ENCODE assay signal across 18 cellular contexts in the genomic region with DNA sequence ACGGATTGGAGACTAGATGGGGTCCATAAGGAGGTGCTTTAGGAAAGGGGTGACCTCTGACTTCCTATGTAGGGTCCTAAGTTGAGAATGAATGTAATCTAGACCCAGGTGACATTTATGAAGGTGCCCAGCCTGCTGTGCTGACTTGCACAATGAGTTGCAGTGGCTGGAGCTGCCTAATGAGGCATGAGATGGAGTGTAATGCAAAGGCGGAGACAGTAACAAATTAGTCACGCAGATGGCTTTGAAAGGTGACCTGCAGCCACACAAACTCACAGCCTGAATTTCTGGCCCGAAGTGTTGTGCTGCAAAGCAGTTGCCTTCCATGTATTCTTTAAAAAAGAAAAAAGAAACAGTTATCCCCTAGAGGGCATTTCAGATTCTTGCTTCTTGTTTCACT.
DNase-seq lines count a peak whose midpoint lies in the region; ATAC-seq and TF ChIP-seq lines count a peak whose summit lies in the region.
"Had no signal": no experiment of that assay in that cellular context is flagged by ENCODE, and none has a peak within 500 bp of the region (broad histone marks: within the 10 kb centered on the region; RNA-seq: fewer than 3 reads in every experiment).

No MANE protein-coding gene starts in this region.

- H3K27ac Mint-ChIP-seq in nephron progenitor cell, result peak overlapping the region; percentile 7
- H3K27ac Mint-ChIP-seq: activated naive CD8-positive, alpha-beta T cell treated with anti-CD3 and anti-CD28 coated beads for 36 hours; activated T-cell treated with anti-CD3 and anti-CD28 coated beads, Interleukin-2, amount 50 U/mL, for 24 hours; B cell; progenitor cell of endocrine pancreas had no signal

- H3K36me3 Mint-ChIP-seq in nephron progenitor cell (ENCODE audit: low read depth), result no peaks in the 10 kb centered on the region
- H3K36me3 Mint-ChIP-seq: activated naive CD8-positive, alpha-beta T cell treated with anti-CD3 and anti-CD28 coated beads for 36 hours had no signal

- ATAC-seq in HG02870 (IDR thresholded peaks at IDR 0.05; ENCODE audit: unreplicated experiment) (peak; percentile 54), Right ventricle myocardium inferior (no peak), GM21515 (IDR thresholded peaks at IDR 0.05; ENCODE audit: unreplicated experiment) (no peak), HG03442 (IDR thresholded peaks at IDR 0.05; ENCODE audit: unreplicated experiment) (no peak), GM19455 (IDR thresholded peaks at IDR 0.05; ENCODE audit: unreplicated experiment) (no peak)
- ATAC-seq: left cardiac atrium had no signal

- H3K27me3 Mint-ChIP-seq in nephron progenitor cell (ENCODE audit: low read depth, poor library complexity), result peaks cover 39% of the 10 kb centered on the region

- peaks cover 27% of the 10 kb centered on the region for H3K9me3 Mint-ChIP-seq in nephron progenitor cell
- H3K9me3 Mint-ChIP-seq: activated naive CD8-positive, alpha-beta T cell treated with anti-CD3 and anti-CD28 coated beads for 36 hours; activated T-cell treated with anti-CD3 and anti-CD28 coated beads, Interleukin-2, amount 50 U/mL, for 24 hours had no signal

- H3K4me1 Mint-ChIP-seq in nephron progenitor cell, result peaks cover 22% of the 10 kb centered on the region
- H3K4me1 Mint-ChIP-seq: activated naive CD8-positive, alpha-beta T cell treated with anti-CD3 and anti-CD28 coated beads for 36 hours; B cell had no signal

- H3K4me3 Mint-ChIP-seq in nephron progenitor cell, result peak overlapping the region; percentile 42
- H3K4me3 Mint-ChIP-seq: activated naive CD8-positive, alpha-beta T cell treated with anti-CD3 and anti-CD28 coated beads for 36 hours; activated T-cell treated with anti-CD3 and anti-CD28 coated beads, Interleukin-2, amount 50 U/mL, for 24 hours; B cell had no signal

- intact Hi-C loops in Right ventricle myocardium inferior (cut with DNase I), result no loop called here

- DNase-seq in COR-L47 (lab: John Stamatoyannopoulos, UW) (peak; percentile 33), SK-N-DZ (ENCODE audit: low spot score) (peak; percentile 26), nephron progenitor cell (peak; percentile 31), Right ventricle myocardium inferior (ENCODE audit: missing footprints) (no peak)
- DNase-seq: activated CD4-positive, alpha-beta T cell treated with anti-CD3 and anti-CD28 coated beads, Interleukin-2, amount 50 U/mL, for 4 hours; activated naive CD8-positive, alpha-beta T cell treated with anti-CD3 and anti-CD28 coated beads for 36 hours; activated T-cell treated with anti-CD3 and anti-CD28 coated beads, Interleukin-2, amount 50 U/mL, for 24 hours; central memory CD4-positive, alpha-beta T cell; DND-41; effector memory CD4-positive, alpha-beta T cell; left cardiac atrium; OCI-M1 had no signal

- TF ChIP-seq CTCF in nephron progenitor cell (IDR thresholded peaks at IDR 0.05), result no peak
